In genomic region chr10:988667-989545, GRCh38 we compare ENCODE assay signal across 8 cellular contexts. TPM values are rescaled to one million over a fixed set of nuclear protein-coding genes. Genes with fewer than 3 reads are reported as not detected.
DNase-seq lines count a peak whose midpoint lies in the region; ATAC-seq, FAIRE-seq and TF ChIP-seq lines count a peak whose summit lies in the region.

No MANE protein-coding gene starts in this region.

- H2AFZ ChIP-seq in K562 (ENCODE audit: low read depth, low read length): peak overlapping the region; percentile 77

- peak overlapping the region; percentile 97 for H3K4me3 Mint-ChIP-seq in activated CD4-positive, alpha-beta T cell treated with anti-CD3 and anti-CD28 coated beads, Interleukin-2, amount 10 ng/mL, durations not matched to agents 24 days and 14 days

- H3K27ac Mint-ChIP-seq in activated CD4-positive, alpha-beta T cell treated with anti-CD3 and anti-CD28 coated beads, Interleukin-2, amount 10 ng/mL, durations not matched to agents 24 days and 14 days: peak overlapping the region; percentile 98

- 1% methylated on average over 40 of the region's 42 CpGs for WGBS in K562 (ENCODE audit: insufficient coverage, low coverage, missing lambda C conversion rate)
- WGBS in right lobe of liver (ENCODE audit: insufficient coverage, low coverage, low lambda C conversion rate, missing lambda C conversion rate): 14% methylated on average over 22 of the region's 42 CpGs

- H3K4me1 Mint-ChIP-seq in activated CD4-positive, alpha-beta T cell treated with anti-CD3 and anti-CD28 coated beads, Interleukin-2, amount 10 ng/mL, durations not matched to agents 24 days and 14 days: peaks cover 34% of the 10 kb centered on the region

- CTCF ChIA-PET in K562 (lab: Yijun Ruan, JAX; ENCODE audit: low intra/inter-chr PET ratio): no interaction called here

- no peaks in the 10 kb centered on the region for H3K27me3 ChIP-seq in HUES6 (ENCODE audit: control insufficient read depth, insufficient read depth, low read length)
- no peaks in the 10 kb centered on the region for H3K27me3 ChIP-seq in K562 (ENCODE audit: control insufficient read depth in 2 of 2, insufficient read depth in 2 of 2, low read length in 2 of 2)
- H3K27me3 ChIP-seq in right lobe of liver: no peaks in the 10 kb centered on the region

- H4K20me1 ChIP-seq in K562 (replicated peaks; ENCODE audit: control insufficient read depth, insufficient read depth, low read length): peaks cover 22% of the 10 kb centered on the region

- TF ChIP-seq CTCF in K562 (IDR thresholded peaks at IDR 0.05 in 2 of 3, conservative IDR thresholded peaks at IDR 0.05 in 1 of 3; ENCODE audit: insufficient read depth in 2 of 3, low read depth in 1 of 3, low read length in 3 of 3) (no peak), right lobe of liver (IDR thresholded peaks at IDR 0.05) (no peak)

- DNase-seq in activated CD4-positive, alpha-beta T cell treated with anti-CD3 and anti-CD28 coated beads, Interleukin-2, amount 10 ng/mL, durations not matched to agents 24 days and 14 days: no peak
- no peak for DNase-seq in activated CD4-positive, alpha-beta T cell treated with anti-CD3 and anti-CD28 coated beads, Interleukin-2, amount 50 U/mL, for 1 hour
- DNase-seq in K562 (ENCODE audit: extremely low read depth in 1 of 4, low spot score in 3 of 4) (peak in 2 of 4 experiments; percentile 18 to 72), right lobe of liver (no peak), substantia nigra (lab: John Stamatoyannopoulos, UW) (no peak)

- peaks cover 46% of the 10 kb centered on the region for H3K36me3 Mint-ChIP-seq in activated CD4-positive, alpha-beta T cell treated with anti-CD3 and anti-CD28 coated beads, Interleukin-2, amount 10 ng/mL, durations not matched to agents 24 days and 14 days (ENCODE audit: low read depth)

- no peak for TF ChIP-seq RAD21 in K562 (CRISPR knock-in tag; conservative IDR thresholded peaks at IDR 0.05 in 1 of 2, IDR thresholded peaks at IDR 0.05 in 1 of 2)

- TF ChIP-seq EP300 in K562 (IDR thresholded peaks at IDR 0.05; ENCODE audit: low read length): no peak

- peaks cover 66% of the 10 kb centered on the region for H3K79me2 ChIP-seq in K562 (ENCODE audit: control insufficient read depth, insufficient read depth, low read length)

- no peak for TF ChIP-seq POLR2A in K562 (conservative IDR thresholded peaks at IDR 0.05)
- no peak for TF ChIP-seq POLR2A in right lobe of liver (IDR thresholded peaks at IDR 0.05)

- H3K4me1 ChIP-seq in HUES6 (ENCODE audit: control insufficient read depth, insufficient read depth, low read length): peaks cover 16% of the 10 kb centered on the region
- H3K4me1 ChIP-seq in K562 (replicated peaks in 1 of 2; ENCODE audit: control insufficient read depth in 2 of 2, insufficient read depth in 2 of 2, low read length in 2 of 2): peaks cover 22 to 31% of the 10 kb centered on the region in 2 experiments
- H3K4me1 ChIP-seq in right lobe of liver: peaks cover 0 to 24% (median 5%) of the 10 kb centered on the region in 4 donors

- H3K4me3 ChIP-seq in HUES6 (ENCODE audit: low read depth, low read length) (peak overlapping the region; percentile 99), K562 (peak overlapping the region; percentile 94), right lobe of liver (peak overlapping the region; percentile 95 to 99 (median 99))

- H3K4me2 ChIP-seq in K562 (ENCODE audit: insufficient read depth, low read length): peak overlapping the region; percentile 89

- no peak for FAIRE-seq in K562 (lab: Jason Lieb, UNC)

- no peaks in the 10 kb centered on the region for H3K9me3 Mint-ChIP-seq in activated CD4-positive, alpha-beta T cell treated with anti-CD3 and anti-CD28 coated beads, Interleukin-2, amount 10 ng/mL, durations not matched to agents 24 days and 14 days

- TSS peak; percentile 63 for BruUV-seq in K562 (replicated peaks; lab: Mats Ljungman, UMichigan)

- intact Hi-C loops in activated CD4-positive, alpha-beta T cell treated with anti-CD3 and anti-CD28 coated beads, Interleukin-2, amount 10 ng/mL, durations not matched to agents 24 days and 14 days (cut with micrococcal nuclease): loop anchor here (1.0 to 2.0 kb wide), 5 partner anchors 21 to 68 kb away; partner anchors contain the start of genes IDI1, LARP4B and WDR37
- intact Hi-C loops in K562 (cut with micrococcal nuclease) (loop anchor here (5.0 kb wide), 1 partner anchor 57 kb away; the partner anchor contains the start of gene LARP4B), right lobe of liver (cut with DNase I) (no loop called here)

- H3K36me3 ChIP-seq in HUES6 (ENCODE audit: control insufficient read depth, insufficient read depth, low read length) (peaks cover 33% of the 10 kb centered on the region), K562 (ENCODE audit: control insufficient read depth, insufficient read depth, low read length) (peaks cover 45% of the 10 kb centered on the region), right lobe of liver (peaks cover 0 to 11% (median 1%) of the 10 kb centered on the region in 4 donors)

- H3K27me3 Mint-ChIP-seq in activated CD4-positive, alpha-beta T cell treated with anti-CD3 and anti-CD28 coated beads, Interleukin-2, amount 10 ng/mL, durations not matched to agents 24 days and 14 days: no peaks in the 10 kb centered on the region

- H3K9me1 ChIP-seq in K562 (ENCODE audit: control insufficient read depth, insufficient read depth, low read length): no peaks in the 10 kb centered on the region

- POLR2A ChIA-PET in K562 (lab: Yijun Ruan, JAX): interaction anchor here (0.6 to 2.6 kb wide), 10 partner anchors 11 to 67 kb away, joined by 3 to 20 read pairs (median 3); no protein-coding TSS in a partner anchor

- H3K27ac ChIP-seq in HUES6 (ENCODE audit: low read depth, low read length) (peak overlapping the region; percentile 99), K562 (ENCODE audit: extremely low read depth, low read depth, low read length) (peak overlapping the region; percentile 93), right lobe of liver (peak overlapping the region; percentile 63 to 82 (median 81)), substantia nigra (ENCODE audit: low read depth, low read length, poor library complexity, severe bottlenecking) (peak overlapping the region; percentile 76)

- H3K9me3 ChIP-seq in HUES6 (ENCODE audit: control insufficient read depth, insufficient read depth, low read depth, low read length): no peaks in the 10 kb centered on the region
- no peaks in the 10 kb centered on the region for H3K9me3 ChIP-seq in K562 (replicated peaks; ENCODE audit: control insufficient read depth, insufficient read depth, low read depth, low read length)
- H3K9me3 ChIP-seq in right lobe of liver: no peaks in the 10 kb centered on the region

- in situ Hi-C loops in K562 (cut with MboI): loop anchor here (5.0 kb wide), 1 partner anchor 57 kb away; the partner anchor contains the start of gene LARP4B

- peak overlapping the region; percentile 99 for H3K9ac ChIP-seq in HUES6 (ENCODE audit: low read length)
- peak overlapping the region; percentile 97 to 99 for H3K9ac ChIP-seq in K562 (ENCODE audit: insufficient read depth in 1 of 2, low read depth in 2 of 2, low read length in 2 of 2)

- ATAC-seq in K562: peak; percentile 23
- no peak for ATAC-seq in right lobe of liver
- ATAC-seq in HG02642 (IDR thresholded peaks at IDR 0.05; ENCODE audit: poor library complexity, unreplicated experiment): no peak
- ATAC-seq in HG02798 (IDR thresholded peaks at IDR 0.05; ENCODE audit: poor library complexity, unreplicated experiment): no peak

RNA-seq across cellular contexts. Expression of gene GTPBP4, which starts 0.7 kb away (rescaled TPM):
- total RNA-seq in activated CD4-positive, alpha-beta T cell treated with anti-CD3 and anti-CD28 coated beads, Interleukin-2, amount 10 ng/mL, durations not matched to agents 24 days and 14 days: 187 and 194 TPM in 2 replicates
- 152 and 161 TPM in 2 replicates for total RNA-seq in K562 (2011; cell fraction: chromatin; rRNA removed; ENCODE audit: low replicate concordance)
- total RNA-seq in K562 (2011; cell fraction: nucleolus; rRNA removed): 89.4 and 92.6 TPM in 2 replicates
- total RNA-seq in K562 (2011; cell fraction: nucleoplasm; rRNA removed): 101 and 119 TPM in 2 replicates
- 139 and 155 TPM in 2 replicates for total RNA-seq in K562 (2014; rRNA removed)
- total RNA-seq in K562 (2014; rRNA removed; fragmentation: Illumina TruSeq; extraction: Trizol): 147 and 176 TPM in 2 replicates
- 119 and 121 TPM in 2 replicates for total RNA-seq in K562 (2015; rRNA removed; fragmentation: Illumina TruSeq; extraction: Trizol)
- 113 and 128 TPM in 2 replicates for total RNA-seq in K562 (2021)
- 63.2 and 79.0 TPM in 2 replicates for polyA plus RNA-seq in K562 (2011; rRNA removed)
- 23.3 and 31.7 TPM in 2 replicates for polyA plus RNA-seq in K562 (2011; cell fraction: cytosol; rRNA removed)
- 66.4 and 72.5 TPM in 2 replicates for polyA plus RNA-seq in K562 (2011; cell fraction: nucleus; rRNA removed)
- 54.3 and 75.5 TPM in 2 replicates for polyA plus RNA-seq in K562 (2012)
- 102 and 118 TPM in 2 replicates for polyA plus RNA-seq in K562 (2014; fragmentation: Illumina TruSeq; extraction: Trizol)
- polyA plus RNA-seq in K562 (2014; fragmentation: Nextera tagmentation; extraction: Ambion mirVana): 100 to 1,000 TPM in 1 of 2 experiments, 10 to 100 TPM in 1; 88.2 to 128 TPM
- 135 TPM in 2 replicates for polyA plus RNA-seq in K562 (2014; rRNA removed)
- polyA minus RNA-seq in K562 (2011; rRNA and poly(A)+ RNA removed): 51.2 and 60.2 TPM in 2 replicates
- 24.7 and 30.6 TPM in 2 replicates for polyA minus RNA-seq in K562 (2011; cell fraction: cytosol; rRNA and poly(A)+ RNA removed)
- 42.3 and 61.3 TPM in 2 replicates for polyA minus RNA-seq in K562 (2011; cell fraction: nucleus; rRNA and poly(A)+ RNA removed)
- total RNA-seq in right lobe of liver: 10 to 100 TPM in 5 of 6 experiments, 1 to 10 TPM in 1; 6.6 to 18.6 (median 15.4) TPM

RNA-seq across cellular contexts. Expression of gene IDI2, which starts 36.8 kb away (rescaled TPM):
- total RNA-seq in activated CD4-positive, alpha-beta T cell treated with anti-CD3 and anti-CD28 coated beads, Interleukin-2, amount 10 ng/mL, durations not matched to agents 24 days and 14 days: not detected in 2 replicates
- total RNA-seq in K562 (2011; cell fraction: chromatin; rRNA removed; ENCODE audit: low replicate concordance): not detected in 2 replicates
- not detected in 2 replicates for total RNA-seq in K562 (2011; cell fraction: nucleolus; rRNA removed)
- total RNA-seq in K562 (2011; cell fraction: nucleoplasm; rRNA removed): not detected in 2 replicates
- total RNA-seq in K562 (2014; rRNA removed) (not detected in 2 replicates), K562 (2014; rRNA removed; fragmentation: Illumina TruSeq; extraction: Trizol) (not detected in 2 replicates), K562 (2015; rRNA removed; fragmentation: Illumina TruSeq; extraction: Trizol) (not detected in 2 replicates), K562 (2021) (not detected in 2 replicates), right lobe of liver (not detected)
- polyA plus RNA-seq in K562 (2011; rRNA removed) (not detected in 2 replicates), K562 (2014; fragmentation: Illumina TruSeq; extraction: Trizol) (not detected in 2 replicates), K562 (2014; fragmentation: Nextera tagmentation; extraction: Ambion mirVana) (not detected), K562 (2014; rRNA removed) (not detected in 2 replicates)
- polyA plus RNA-seq in K562 (2011; cell fraction: cytosol; rRNA removed): 0.04 and 0.10 TPM in 2 replicates
- not detected in 2 replicates for polyA plus RNA-seq in K562 (2011; cell fraction: nucleus; rRNA removed)
- polyA plus RNA-seq in K562 (2012): not detected in 2 replicates
- not detected in 2 replicates for polyA minus RNA-seq in K562 (2011; rRNA and poly(A)+ RNA removed)
- polyA minus RNA-seq in K562 (2011; cell fraction: cytosol; rRNA and poly(A)+ RNA removed): not detected in 2 replicates
- polyA minus RNA-seq in K562 (2011; cell fraction: nucleus; rRNA and poly(A)+ RNA removed): not detected in 2 replicates

RNA-seq across cellular contexts. Expression of gene LARP4B, which starts 57.4 kb away (rescaled TPM):
- 167 and 169 TPM in 2 replicates for total RNA-seq in activated CD4-positive, alpha-beta T cell treated with anti-CD3 and anti-CD28 coated beads, Interleukin-2, amount 10 ng/mL, durations not matched to agents 24 days and 14 days
- 210 and 214 TPM in 2 replicates for total RNA-seq in K562 (2011; cell fraction: chromatin; rRNA removed; ENCODE audit: low replicate concordance)
- 107 and 116 TPM in 2 replicates for total RNA-seq in K562 (2011; cell fraction: nucleolus; rRNA removed)
- 149 and 184 TPM in 2 replicates for total RNA-seq in K562 (2011; cell fraction: nucleoplasm; rRNA removed)
- total RNA-seq in K562 (2014; rRNA removed): 48.4 and 61.7 TPM in 2 replicates
- 28.3 and 28.6 TPM in 2 replicates for total RNA-seq in K562 (2014; rRNA removed; fragmentation: Illumina TruSeq; extraction: Trizol)
- 37.3 and 39.0 TPM in 2 replicates for total RNA-seq in K562 (2015; rRNA removed; fragmentation: Illumina TruSeq; extraction: Trizol)
- total RNA-seq in K562 (2021): 128 and 130 TPM in 2 replicates
- polyA plus RNA-seq in K562 (2011; rRNA removed): 63.1 and 64.1 TPM in 2 replicates
- polyA plus RNA-seq in K562 (2011; cell fraction: cytosol; rRNA removed): 38.4 and 38.9 TPM in 2 replicates
- polyA plus RNA-seq in K562 (2011; cell fraction: nucleus; rRNA removed): 106 and 107 TPM in 2 replicates
- polyA plus RNA-seq in K562 (2012): 21.5 and 41.5 TPM in 2 replicates
- polyA plus RNA-seq in K562 (2014; fragmentation: Illumina TruSeq; extraction: Trizol): 38.5 and 44.0 TPM in 2 replicates
- 10 to 100 TPM; 11.8 to 21.0 TPM for polyA plus RNA-seq in K562 (2014; fragmentation: Nextera tagmentation; extraction: Ambion mirVana)
- 42.6 and 46.6 TPM in 2 replicates for polyA plus RNA-seq in K562 (2014; rRNA removed)
- 95.3 and 108 TPM in 2 replicates for polyA minus RNA-seq in K562 (2011; rRNA and poly(A)+ RNA removed)
- polyA minus RNA-seq in K562 (2011; cell fraction: cytosol; rRNA and poly(A)+ RNA removed): 55.8 and 69.2 TPM in 2 replicates
- 70.0 and 104 TPM in 2 replicates for polyA minus RNA-seq in K562 (2011; cell fraction: nucleus; rRNA and poly(A)+ RNA removed)
- 10 to 100 TPM; 22.4 to 35.9 (median 31.7) TPM for total RNA-seq in right lobe of liver

Comparison
In these comparisons a context has a peak if more than half of its experiments do, and no peak if none do; other contexts are left out.
1. intact Hi-C loops: an anchor here in activated CD4-positive, alpha-beta T cell treated with anti-CD3 and anti-CD28 coated beads, Interleukin-2, amount 10 ng/mL, durations not matched to agents 24 days and 14 days (1.0 to 2.0 kb wide) and K562 (5.0 kb wide); none called in right lobe of liver.